ENCODE assay signal across 8 cellular contexts in genomic region chr11:6603287-6604080, GRCh38. TPM values are rescaled to one million over a fixed set of nuclear protein-coding genes. Genes with fewer than 3 reads are reported as not detected.
DNase-seq lines count a peak whose midpoint lies in the region; ATAC-seq and TF ChIP-seq lines count a peak whose summit lies in the region.

Gene ILK, plus strand, starts transcription at chr11:6603774. Its CDS starts 498 bp downstream, at chr11:6604272.
Gene RRP8, minus strand, starts transcription at chr11:6603616. Its CDS starts 114 bp downstream, at chr11:6603502.

- H3K4me1 ChIP-seq in NT2/D1 (ENCODE audit: insufficient read depth, insufficient read length) = peaks cover 4% of the 10 kb centered on the region
- peaks cover 5% of the 10 kb centered on the region for H3K4me1 ChIP-seq in endodermal cell (ENCODE audit: control insufficient read depth, insufficient read depth, low read length)
- H3K4me1 ChIP-seq in mesodermal cell (ENCODE audit: control insufficient read depth, insufficient read depth, low read length, poor library complexity, severe bottlenecking) = peaks cover 33% of the 10 kb centered on the region

- H3K27ac ChIP-seq in endodermal cell (ENCODE audit: low read depth, low read length) (peak within 1 kb of the TSS; percentile 67), mesodermal cell (ENCODE audit: low read depth, low read length, severe bottlenecking) (peak within 1 kb of the TSS; percentile 87)

- 0 to 2% methylated on average over 15 to 72 of the region's 72 CpGs for WGBS in endodermal cell (ENCODE audit: insufficient coverage in 1 of 2, insufficient read length in 1 of 2), 2 experiments
- 0 to 1% methylated on average over 50 to 53 of the region's 72 CpGs for WGBS in mesodermal cell (ENCODE audit: insufficient coverage in 2 of 2), 2 experiments

- CTCF ChIA-PET in activated CD8-positive, alpha-beta memory T cell treated with anti-CD3 and anti-CD28 coated beads, Interleukin-2, amount 10 ng/mL, durations not matched to agents 7 days and 5 days (lab: Charles Lee) = interaction anchor here (0.7 to 3.8 kb wide), 23 partner anchors 8 to 224 kb away, joined by 3 to 41 read pairs (median 5); partner anchors contain the start of genes MRPL17 and TPP1

- H3K4me3 Mint-ChIP-seq in activated CD8-positive, alpha-beta memory T cell treated with anti-CD3 and anti-CD28 coated beads, Interleukin-2, amount 10 ng/mL, durations not matched to agents 7 days and 5 days = no peak within 1 kb of the TSS
- no peak within 1 kb of the TSS for H3K4me3 Mint-ChIP-seq in endodermal cell

- H3K27me3 ChIP-seq in NT2/D1 (ENCODE audit: insufficient read depth, insufficient read length) (no peaks in the 10 kb centered on the region), endodermal cell (ENCODE audit: control insufficient read depth, insufficient read depth, low read length, poor library complexity, severe bottlenecking) (no peaks in the 10 kb centered on the region)

- H3K9me3 Mint-ChIP-seq in activated CD8-positive, alpha-beta memory T cell treated with anti-CD3 and anti-CD28 coated beads, Interleukin-2, amount 10 ng/mL, durations not matched to agents 7 days and 5 days (ENCODE audit: low read depth) = no peaks in the 10 kb centered on the region
- no peaks in the 10 kb centered on the region for H3K9me3 Mint-ChIP-seq in endodermal cell

- peaks cover 30% of the 10 kb centered on the region for H3K4me1 Mint-ChIP-seq in activated CD8-positive, alpha-beta memory T cell treated with anti-CD3 and anti-CD28 coated beads, Interleukin-2, amount 10 ng/mL, durations not matched to agents 7 days and 5 days
- H3K4me1 Mint-ChIP-seq in endodermal cell = peaks cover 14% of the 10 kb centered on the region

- peak; percentile 70 for ATAC-seq in GM21360 (IDR thresholded peaks at IDR 0.05; ENCODE audit: unreplicated experiment)
- peak; percentile 78 for ATAC-seq in activated CD8-positive, alpha-beta memory T cell treated with anti-CD3 and anti-CD28 coated beads, Interleukin-2, amount 10 ng/mL, durations not matched to agents 7 days and 5 days

- H3K9me3 ChIP-seq in NT2/D1 (ENCODE audit: insufficient read depth, low read length) = no peaks in the 10 kb centered on the region
- H3K9me3 ChIP-seq in endodermal cell (ENCODE audit: control insufficient read depth, low read length) = no peaks in the 10 kb centered on the region
- H3K9me3 ChIP-seq in mesodermal cell (ENCODE audit: control insufficient read depth, low read length) = no peaks in the 10 kb centered on the region

- DNase-seq in COR-L47 (lab: John Stamatoyannopoulos, UW) = peak; percentile 75
- DNase-seq in HT1080 (ENCODE audit: low read depth) = peak; percentile 86
- peak; percentile 82 for DNase-seq in NT2/D1 (ENCODE audit: low read depth, low spot score)
- peak; percentile 94 for DNase-seq in activated CD8-positive, alpha-beta memory T cell treated with anti-CD3 and anti-CD28 coated beads, Interleukin-2, amount 10 ng/mL, durations not matched to agents 7 days and 5 days
- DNase-seq in endodermal cell = peak; percentile 97
- DNase-seq in stimulated activated CD8-positive, alpha-beta memory T cell treated with anti-CD3 and anti-CD28 coated beads, Interleukin-15, amount 100 ng/mL, for 24 hours (ENCODE audit: low read depth) = peak; percentile 76

- H3K4me3 ChIP-seq in NT2/D1 (ENCODE audit: insufficient read length, low read depth) (peak within 1 kb of the TSS; percentile 84), endodermal cell (ENCODE audit: low read length) (peak within 1 kb of the TSS; percentile 93), mesodermal cell (ENCODE audit: extremely low read depth, insufficient read depth, low read length, poor library complexity, severe bottlenecking) (peak within 1 kb of the TSS; percentile 97)

- no peak within 1 kb of the TSS for H3K27ac Mint-ChIP-seq in activated CD8-positive, alpha-beta memory T cell treated with anti-CD3 and anti-CD28 coated beads, Interleukin-2, amount 10 ng/mL, durations not matched to agents 7 days and 5 days
- no peak within 1 kb of the TSS for H3K27ac Mint-ChIP-seq in endodermal cell

- TF ChIP-seq CTCF in endodermal cell (conservative IDR thresholded peaks at IDR 0.05) = no peak

- H3K36me3 ChIP-seq in NT2/D1 (ENCODE audit: insufficient read depth, insufficient read length, low read length) = peaks cover 69% of the 10 kb centered on the region
- H3K36me3 ChIP-seq in endodermal cell (ENCODE audit: control insufficient read depth, insufficient read depth, low read length) = peaks cover 45% of the 10 kb centered on the region
- peaks cover 66% of the 10 kb centered on the region for H3K36me3 ChIP-seq in mesodermal cell (ENCODE audit: control insufficient read depth, insufficient read depth, low read length)

- H3K9ac ChIP-seq in NT2/D1 (ENCODE audit: insufficient read length, low read depth) = peak within 1 kb of the TSS; percentile 91
- peak within 1 kb of the TSS; percentile 82 for H3K9ac ChIP-seq in endodermal cell (ENCODE audit: extremely low read depth, low read length, poor library complexity, severe bottlenecking)

- H3K27me3 Mint-ChIP-seq in activated CD8-positive, alpha-beta memory T cell treated with anti-CD3 and anti-CD28 coated beads, Interleukin-2, amount 10 ng/mL, durations not matched to agents 7 days and 5 days = no peaks in the 10 kb centered on the region
- H3K27me3 Mint-ChIP-seq in endodermal cell (ENCODE audit: insufficient read depth) = no peaks in the 10 kb centered on the region

- H3K36me3 Mint-ChIP-seq in activated CD8-positive, alpha-beta memory T cell treated with anti-CD3 and anti-CD28 coated beads, Interleukin-2, amount 10 ng/mL, durations not matched to agents 7 days and 5 days = peaks cover 35% of the 10 kb centered on the region
- peaks cover 28% of the 10 kb centered on the region for H3K36me3 Mint-ChIP-seq in endodermal cell (ENCODE audit: low read depth)

RNA-seq across cellular contexts. Expression of gene ILK, which starts in this region (rescaled TPM):
- 142 and 149 TPM in 2 replicates for total RNA-seq in HT1080 (2014; rRNA removed; shearing (Covaris generic))
- 127 and 130 TPM in 2 replicates for polyA plus RNA-seq in HT1080 (2015; cell fraction: cytosol; rRNA removed)
- polyA plus RNA-seq in HT1080 (2015; cell fraction: nucleus; rRNA removed) = 128 and 144 TPM in 2 replicates
- 100 to 1,000 TPM; 151 to 161 TPM for total RNA-seq in activated CD8-positive, alpha-beta memory T cell treated with anti-CD3 and anti-CD28 coated beads, Interleukin-2, amount 10 ng/mL, durations not matched to agents 7 days and 5 days
- total RNA-seq in endodermal cell = 100 to 1,000 TPM; 125 to 136 TPM
- polyA plus RNA-seq in endodermal cell (2013, experiment 1 of 2) = 117 TPM
- polyA plus RNA-seq in endodermal cell (2013, experiment 2 of 2) = 112 TPM
- 226 TPM for polyA plus RNA-seq in mesodermal cell (2013, experiment 1 of 2)
- polyA plus RNA-seq in mesodermal cell (2013, experiment 2 of 2) = 200 TPM

RNA-seq across cellular contexts. Expression of gene RRP8, which starts in this region (rescaled TPM):
- 40.8 and 44.9 TPM in 2 replicates for total RNA-seq in HT1080 (2014; rRNA removed; shearing (Covaris generic))
- 21.9 and 26.2 TPM in 2 replicates for polyA plus RNA-seq in HT1080 (2015; cell fraction: cytosol; rRNA removed)
- 28.6 and 31.0 TPM in 2 replicates for polyA plus RNA-seq in HT1080 (2015; cell fraction: nucleus; rRNA removed)
- 10 to 100 TPM; 25.6 to 33.1 TPM for total RNA-seq in activated CD8-positive, alpha-beta memory T cell treated with anti-CD3 and anti-CD28 coated beads, Interleukin-2, amount 10 ng/mL, durations not matched to agents 7 days and 5 days
- total RNA-seq in endodermal cell = 10 to 100 TPM; 11.0 to 12.8 TPM
- 12.8 TPM for polyA plus RNA-seq in endodermal cell (2013, experiment 1 of 2)
- 12.1 TPM for polyA plus RNA-seq in endodermal cell (2013, experiment 2 of 2)
- polyA plus RNA-seq in mesodermal cell (2013, experiment 1 of 2) = 13.1 TPM
- polyA plus RNA-seq in mesodermal cell (2013, experiment 2 of 2) = 12.7 TPM

Comparison
In these comparisons a context has a peak if more than half of its experiments do, and no peak if none do; other contexts are left out.
1. Peak in every context shown above with its lines: DNase-seq, ATAC-seq, H3K4me3 ChIP-seq and H3K27ac ChIP-seq.